In the genomic region with DNA sequence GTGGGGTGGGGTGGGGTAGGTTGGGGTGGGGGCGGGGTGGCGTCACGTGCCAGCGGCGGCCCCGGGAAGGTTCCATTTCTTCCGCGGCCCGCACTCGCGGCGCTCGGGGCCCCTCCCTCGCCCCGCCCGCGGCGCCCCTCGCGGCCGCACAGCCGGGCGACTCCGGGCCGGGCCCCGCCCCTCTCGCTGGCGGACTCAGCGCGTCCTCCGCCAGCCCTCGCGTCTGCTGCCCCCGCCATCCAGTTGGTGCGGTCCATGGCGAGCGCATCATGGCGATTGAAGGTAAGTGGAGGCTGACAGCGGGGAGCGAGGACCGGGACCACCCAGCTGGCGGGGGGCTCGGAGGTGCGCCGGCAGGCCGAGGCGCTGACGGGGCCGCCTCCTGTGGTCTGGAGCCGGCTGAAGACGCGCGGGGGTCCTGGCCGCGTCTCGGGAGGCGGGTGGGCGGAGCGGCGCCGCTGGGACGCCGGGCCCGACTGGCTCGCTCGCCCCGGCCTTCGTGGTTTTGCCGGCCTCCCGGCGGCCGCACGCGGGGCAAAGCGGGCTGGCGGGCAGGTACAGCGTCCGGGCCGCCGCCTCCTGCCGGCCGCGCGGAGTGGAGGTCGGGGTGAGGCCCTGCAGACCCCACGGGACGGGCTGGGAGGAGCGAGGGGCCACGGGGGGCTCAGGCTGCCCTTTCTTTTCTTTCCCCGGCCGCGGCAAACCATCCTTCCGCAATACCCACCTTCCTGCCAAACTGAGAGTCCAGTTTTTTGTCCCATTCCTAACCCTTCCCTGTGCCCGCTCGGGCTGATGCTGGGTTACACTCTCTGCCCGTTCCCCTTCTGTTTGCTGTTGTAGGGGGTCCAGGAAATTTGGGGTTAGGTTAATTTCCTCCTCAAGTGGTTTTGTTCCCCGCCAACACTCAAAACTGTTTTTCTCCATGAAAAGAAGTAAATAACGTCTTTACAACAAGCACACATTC, we compare ENCODE assay signal across 8 cellular contexts. TPM values are rescaled to one million over a fixed set of nuclear protein-coding genes. Genes with fewer than 3 reads are reported as not detected.
A peak's percentile ranks its signal among the peaks of the same experiment; 100 is the strongest.
DNase-seq lines count a peak whose midpoint lies in the region; ATAC-seq and TF ChIP-seq lines count a peak whose summit lies in the region.

A gene (plus strand): TSS at position 222 of the 964 bp plus-strand sequence. CDS start 48 bp downstream, at position 270.

- peak within 1 kb of the TSS; percentile 51 for H3K4me3 ChIP-seq in AG10803 (ENCODE audit: low read length)

- DNase-seq in AG10803 (ENCODE audit: low read depth) = peak; percentile 31
- peak; percentile 92 for DNase-seq in NCI-H69 (lab: John Stamatoyannopoulos, UW)
- DNase-seq in cerebellar cortex (ENCODE audit: low spot score) = peak; percentile 82
- DNase-seq in myocyte (ENCODE audit: low read depth) = peak; percentile 84

- no peak for TF ChIP-seq CTCF in AG10803 (conservative IDR thresholded peaks at IDR 0.05; ENCODE audit: low read length)

- ATAC-seq in GM21723 (IDR thresholded peaks at IDR 0.05; ENCODE audit: unreplicated experiment) = peak; percentile 21
- no peak for ATAC-seq in HG03460 (IDR thresholded peaks at IDR 0.05; ENCODE audit: unreplicated experiment)
- ATAC-seq in GM18520 (IDR thresholded peaks at IDR 0.05; ENCODE audit: unreplicated experiment) = no peak
- no peak for ATAC-seq in HG02610 (IDR thresholded peaks at IDR 0.05; ENCODE audit: unreplicated experiment)

RNA-seq across cellular contexts. Expression of the gene that starts here (rescaled TPM):
- total RNA-seq in myocyte = 6.8 and 11.3 TPM in 2 replicates
- 1.6 TPM for polyA plus RNA-seq in myocyte (2012)

Comparison
In these comparisons a context has a peak if more than half of its experiments do, and no peak if none do; other contexts are left out.
1. DNase-seq: peak in every context shown above with its lines; median percentile 92 in NCI-H69; 84 in myocyte; 82 in cerebellar cortex; 31 in AG10803.